Comparison of ENCODE assay signal across 22 cellular contexts in genomic region chr10:104903433-104903832, GRCh38.
DNase-seq lines count a peak whose midpoint lies in the region; ATAC-seq, FAIRE-seq and TF ChIP-seq lines count a peak whose summit lies in the region.
"Had no signal": no experiment of that assay in that cellular context is flagged by ENCODE, and none has a peak within 500 bp of the region (broad histone marks: within the 10 kb centered on the region; RNA-seq: fewer than 3 reads in every experiment).

No MANE protein-coding gene starts in this region.

- H3K27me3 ChIP-seq in BLaER1, result no peaks in the 10 kb centered on the region
- H3K27me3 ChIP-seq in GM12878 (replicated peaks in 1 of 2; ENCODE audit: control insufficient read depth in 2 of 2, insufficient read depth in 2 of 2, low read length in 1 of 2), result no peaks in the 10 kb centered on the region; a peak in 1 of 4 replicates
- H3K27me3 ChIP-seq: Peyer's patch, SJSA1 had no signal

- SMC1A ChIA-PET in GM12878 (lab: Charles Lee; ENCODE audit: uncharacterized antibody, unreplicated experiment), result no interaction called here

- TF ChIP-seq RAD21 in GM12878 (IDR thresholded peaks at IDR 0.05; ENCODE audit: insufficient read depth, low read depth, low read length), result no peak

- CTCF ChIA-PET in GM12878 (lab: Yijun Ruan, JAX), result interaction anchor here (1.0 kb wide), 1 partner anchor 20 kb away, joined by 3 read pairs; no protein-coding TSS in a partner anchor

- peaks cover 42% of the 10 kb centered on the region for H3K4me1 ChIP-seq in BLaER1
- no peaks in the 10 kb centered on the region for H3K4me1 ChIP-seq in GM12878 (ENCODE audit: control insufficient read depth, insufficient read depth, low read length)
- H3K4me1 ChIP-seq: Caco-2, Peyer's patch, SJSA1 had no signal

- H3K4me3 ChIP-seq in BLaER1, result no peak overlapping the region
- H3K4me3 ChIP-seq in GM12878, result no peak overlapping the region
- H3K4me3 ChIP-seq: Peyer's patch, SJSA1 had no signal

- no peaks in the 10 kb centered on the region for H3K9me3 ChIP-seq in BLaER1
- H3K9me3 ChIP-seq in GM12878 (replicated peaks; ENCODE audit: control insufficient read depth, insufficient read depth, low read length), result no peaks in the 10 kb centered on the region
- H3K9me3 ChIP-seq: Caco-2, Peyer's patch, SJSA1 had no signal

- no TSS peak for BruUV-seq in GM12878 (replicated peaks; lab: Mats Ljungman, UMichigan)

- RAD21 ChIA-PET in GM12878 (lab: Charles Lee; ENCODE audit: unreplicated experiment), result no interaction called here

- no peak for FAIRE-seq in GM12878 (lab: Jason Lieb, UNC)
- FAIRE-seq: G401.6, HTR-8/SVneo had no signal

- H3K9ac ChIP-seq in BLaER1 (no peak overlapping the region), GM12878 (ENCODE audit: control insufficient read depth, insufficient read depth, low read length) (no peak overlapping the region)

- no peak for TF ChIP-seq CTCF in GM12878 (IDR thresholded peaks at IDR 0.05 in 2 of 3, conservative IDR thresholded peaks at IDR 0.05 in 1 of 3; ENCODE audit: control insufficient read depth in 2 of 3, extremely low read depth in 1 of 3, insufficient read depth in 1 of 3, low read depth in 3 of 3, low read length in 3 of 3)

- H4K20me1 ChIP-seq in BLaER1 (no peaks in the 10 kb centered on the region), GM12878 (ENCODE audit: control insufficient read depth, insufficient read depth) (no peaks in the 10 kb centered on the region)

- peak overlapping the region; percentile 11 for H3K4me2 ChIP-seq in BLaER1
- no peak overlapping the region for H3K4me2 ChIP-seq in GM12878 (ENCODE audit: control insufficient read depth, insufficient read depth)

- WGBS in GM12878 (ENCODE audit: insufficient coverage, insufficient replicate concordance, low lambda C conversion rate, missing lambda C conversion rate), result 8% methylated on average over 3 of the region's 3 CpGs

- intact Hi-C loops in GM12878 (cut with micrococcal nuclease; ENCODE audit: unreplicated experiment), result no loop called here
- intact Hi-C loops in sciatic nerve (cut with DNase I), result no loop called here

- peak; percentile 39 for ATAC-seq in HG03060 (IDR thresholded peaks at IDR 0.05; ENCODE audit: low read depth, unreplicated experiment)
- ATAC-seq in GM12878, result peak; percentile 45; the same call in 2 of the 3 replicates
- ATAC-seq in sciatic nerve, result peak; percentile 73
- no peak for ATAC-seq in HG02763 (IDR thresholded peaks at IDR 0.05; ENCODE audit: unreplicated experiment)
- no peak for ATAC-seq in GM18519 (IDR thresholded peaks at IDR 0.05; ENCODE audit: low FRiP score, unreplicated experiment)

- TF ChIP-seq EP300 in GM12878 (IDR thresholded peaks at IDR 0.05; ENCODE audit: borderline replicate concordance in 1 of 2, control insufficient read depth in 1 of 2, low read depth in 2 of 2, low read length in 2 of 2), result no peak

- TF ChIP-seq POLR2A in GM12878 (IDR thresholded peaks at IDR 0.05; ENCODE audit: low read depth, low read length), result no peak

- H3K27ac ChIP-seq in BLaER1, result no peak overlapping the region
- H3K27ac ChIP-seq in GM12878 (ENCODE audit: control insufficient read depth, insufficient read depth), result no peak overlapping the region
- H3K27ac ChIP-seq: Peyer's patch, SJSA1 had no signal

- no peaks in the 10 kb centered on the region for H3K79me2 ChIP-seq in GM12878 (ENCODE audit: control insufficient read depth, insufficient read depth, low read length)

- in situ Hi-C loops in GM12878 (cut with MboI), result no loop called here

- H3K36me3 ChIP-seq in BLaER1 (no peaks in the 10 kb centered on the region), GM12878 (ENCODE audit: control insufficient read depth in 2 of 2, insufficient read depth in 2 of 2, low read length in 1 of 2) (no peaks in the 10 kb centered on the region)
- H3K36me3 ChIP-seq: Peyer's patch, SJSA1 had no signal

- H2AFZ ChIP-seq in GM12878 (ENCODE audit: control insufficient read depth, low read depth, low read length), result no peak overlapping the region

- DNase-seq in GM12878 (ENCODE audit: low read depth, low spot score), result no peak
- DNase-seq in sciatic nerve (ENCODE audit: low spot score), result no peak
- DNase-seq in inferior parietal cortex (ENCODE audit: extremely low spot score), result no peak
- no peak for DNase-seq in activated CD4-positive, alpha-beta T cell treated with anti-CD3 and anti-CD28 coated beads, Interleukin-2, amount 50 U/mL, for 4 hours
- DNase-seq: 8988T; Caco-2; CD4-positive, alpha-beta T cell; IMR-90; NCI-H1092; NCI-H1436 treated with DMSO at 0.1 percent for 48 hours; NCI-H2029; NCI-H2171; NCI-H446 treated with DMSO at 0.1 percent for 48 hours; NCI-H69; Peyer's patch had no signal

- POLR2A ChIA-PET in GM12878 (lab: Charles Lee), result no interaction called here

TF ChIP-seq in GM12878, 131 proteins besides CTCF, POLR2A, EP300 and RAD21:
- TF ChIP-seq CEBPB (IDR thresholded peaks at IDR 0.05; ENCODE audit: borderline replicate concordance in 1 of 2, low read depth in 2 of 2, low read length in 2 of 2), result no peak
- no peak for TF ChIP-seq REST (IDR thresholded peaks at IDR 0.05; ENCODE audit: low read depth, low read length)
- no peak for TF ChIP-seq JUND (IDR thresholded peaks at IDR 0.05; ENCODE audit: low read depth, low read length)
- no peak for TF ChIP-seq BMI1 (IDR thresholded peaks at IDR 0.05; ENCODE audit: borderline replicate concordance)
- no peak for TF ChIP-seq POU2F2 (IDR thresholded peaks at IDR 0.05; ENCODE audit: borderline replicate concordance, low read depth, low read length)
- no peak for TF ChIP-seq EED (IDR thresholded peaks at IDR 0.05; ENCODE audit: low read depth)
- TF ChIP-seq IKZF2 (IDR thresholded peaks at IDR 0.05), result no peak
- no peak for TF ChIP-seq NBN (IDR thresholded peaks at IDR 0.05)

Comparison
In these comparisons a context has a peak if more than half of its experiments do, and no peak if none do; other contexts are left out.
1. ATAC-seq: peak in HG03060 (single experiment), GM12878 (single experiment) and sciatic nerve (single experiment); none in HG02763 (single experiment) and GM18519 (single experiment).